ENCODE assay signal across 20 cellular contexts in the genomic region with DNA sequence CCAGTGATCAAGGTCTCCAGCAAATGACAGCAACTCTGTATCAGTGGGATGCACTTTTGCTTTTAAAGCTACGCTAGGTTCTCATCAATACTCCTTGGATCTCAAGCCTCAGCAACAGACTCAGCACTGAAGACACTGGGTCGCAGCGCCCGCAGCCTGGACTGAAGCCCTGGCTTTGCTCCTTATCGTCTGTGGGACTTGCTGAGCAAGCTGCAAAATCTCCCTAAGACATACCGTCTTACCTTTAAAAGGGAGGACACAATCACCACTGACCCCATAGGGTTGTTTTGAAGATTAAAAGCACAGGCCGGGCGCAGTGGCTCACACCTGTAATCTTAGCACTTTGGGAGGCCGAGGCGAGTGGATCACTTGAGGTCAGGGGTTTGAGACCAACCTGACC. TPM values are rescaled to one million over a fixed set of nuclear protein-coding genes. Genes with fewer than 3 reads are reported as not detected.
DNase-seq lines count a peak whose midpoint lies in the region; ATAC-seq and TF ChIP-seq lines count a peak whose summit lies in the region.
"Had no signal": no experiment of that assay in that cellular context is flagged by ENCODE, and none has a peak within 500 bp of the region (broad histone marks: within the 10 kb centered on the region; RNA-seq: fewer than 3 reads in every experiment).

No MANE protein-coding gene starts in this region.

- H3K4me1 Mint-ChIP-seq in natural killer cell, result peaks cover 20 to 27% of the 10 kb centered on the region in 2 donors

- intact Hi-C loops in Right ventricle myocardium inferior (cut with DNase I), result no loop called here
- intact Hi-C loops in natural killer cell (cut with micrococcal nuclease), result no loop called here

- no peaks in the 10 kb centered on the region for H3K9me3 ChIP-seq in right atrium auricular region
- H3K9me3 ChIP-seq in upper lobe of left lung, result no peaks in the 10 kb centered on the region
- H3K9me3 ChIP-seq: thyroid gland had no signal

- no peak overlapping the region for H2BK15ac ChIP-seq in mesendoderm (replicated peaks; ENCODE audit: low read depth)

- H3K4me2 ChIP-seq in mesendoderm (ENCODE audit: low read length), result no peak overlapping the region
- H3K4me2 ChIP-seq: KMS-11 had no signal

- no peak for TF ChIP-seq CTCF in right atrium auricular region (IDR thresholded peaks at IDR 0.05)
- no peak for TF ChIP-seq CTCF in upper lobe of left lung (IDR thresholded peaks at IDR 0.05)
- no peak for TF ChIP-seq CTCF in natural killer cell (IDR thresholded peaks at IDR 0.05)
- no peak for TF ChIP-seq CTCF in RWPE1 (conservative IDR thresholded peaks at IDR 0.05; ENCODE audit: low read depth)

- CTCF ChIA-PET in RWPE1 (lab: Yijun Ruan, JAX), result no interaction called here

- peak overlapping the region; percentile 65 for H3K4ac ChIP-seq in mesendoderm (ENCODE audit: low read depth, low read length)

- peaks cover 2% of the 10 kb centered on the region for H3K79me1 ChIP-seq in mesendoderm (ENCODE audit: low read length)

- no peak for TF ChIP-seq POLR2A in upper lobe of left lung (IDR thresholded peaks at IDR 0.05)

- H3K27ac ChIP-seq in right atrium auricular region (peak overlapping the region in 1 of 2 donors; percentile 38), mesendoderm (ENCODE audit: low read depth, low read length) (no peak overlapping the region), upper lobe of left lung (peak overlapping the region; percentile 68 to 96 (median 88)), RWPE1 (no peak overlapping the region)
- H3K27ac ChIP-seq: HL-60, KMS-11 had no signal

- H4K8ac ChIP-seq in mesendoderm (ENCODE audit: low read depth, low read length), result no peak overlapping the region

- H3K36me3 ChIP-seq in right atrium auricular region, result no peaks in the 10 kb centered on the region
- H3K36me3 ChIP-seq in mesendoderm (ENCODE audit: control insufficient read depth, insufficient read depth, low read length), result no peaks in the 10 kb centered on the region
- peaks cover 0 to 4% (median 0%) of the 10 kb centered on the region in 4 donors for H3K36me3 ChIP-seq in upper lobe of left lung
- H3K36me3 ChIP-seq: thyroid gland had no signal

- no peak overlapping the region for H2BK120ac ChIP-seq in mesendoderm (ENCODE audit: low read depth, low read length)

- no peak for TF ChIP-seq EP300 in upper lobe of left lung (IDR thresholded peaks at IDR 0.05)

- peak; percentile 56 for DNase-seq in Right ventricle myocardium inferior (ENCODE audit: missing footprints)
- DNase-seq in right atrium auricular region (ENCODE audit: low spot score), result no peak
- DNase-seq in cerebellar cortex (ENCODE audit: low spot score), result peak; percentile 65
- DNase-seq in mesendoderm, result no peak
- DNase-seq in upper lobe of left lung, result peak in 1 of 2 donors; percentile 56
- no peak for DNase-seq in natural killer cell
- DNase-seq in NCI-H748 treated with DMSO at 0.1 percent for 48 hours (lab: John Stamatoyannopoulos, UW), result no peak
- DNase-seq in RWPE1 (ENCODE audit: low spot score), result no peak
- DNase-seq: 8988T; central memory CD4-positive, alpha-beta T cell; effector memory CD8-positive, alpha-beta T cell; NCI-H82; RPMI8226; small intestine; thyroid gland; WERI-Rb-1 had no signal

- H3K9ac ChIP-seq in mesendoderm (ENCODE audit: low read length), result no peak overlapping the region
- H3K9ac ChIP-seq: KMS-11 had no signal

- H3K4me1 ChIP-seq in right atrium auricular region (peaks cover 0 to 48% of the 10 kb centered on the region in 2 donors), mesendoderm (ENCODE audit: control insufficient read depth, low read depth, low read length) (peaks cover 18% of the 10 kb centered on the region), upper lobe of left lung (peaks cover 66 to 84% (median 76%) of the 10 kb centered on the region in 4 donors)

- H3K4me3 Mint-ChIP-seq in natural killer cell, result no peak overlapping the region

- no peaks in the 10 kb centered on the region for H3K27me3 Mint-ChIP-seq in natural killer cell (ENCODE audit: low read depth in 2 of 2)
- H3K27me3 Mint-ChIP-seq: effector memory CD8-positive, alpha-beta T cell had no signal

- no peaks in the 10 kb centered on the region for H3K36me3 Mint-ChIP-seq in natural killer cell

- no peak overlapping the region for H3K56ac ChIP-seq in mesendoderm (ENCODE audit: low read length)

- H3K4me3 ChIP-seq in right atrium auricular region (no peak overlapping the region), mesendoderm (ENCODE audit: low read length) (no peak overlapping the region), upper lobe of left lung (no peak overlapping the region)
- H3K4me3 ChIP-seq: thyroid gland had no signal

- WGBS in mesendoderm (ENCODE audit: extremely low coverage, insufficient coverage, low lambda C conversion rate), result no CpG with 5 or more reads among the region's 10 CpGs
- WGBS in upper lobe of left lung, 2 donors, result 72 to 74% methylated on average over 8 to 10 of the region's 10 CpGs

- H3K9me3 Mint-ChIP-seq in natural killer cell, result no peaks in the 10 kb centered on the region
- H3K9me3 Mint-ChIP-seq: effector memory CD8-positive, alpha-beta T cell had no signal

- no peak overlapping the region for H2AK5ac ChIP-seq in mesendoderm (ENCODE audit: low read length)

- no peak overlapping the region for H3K18ac ChIP-seq in mesendoderm (ENCODE audit: low read length)

- no peaks in the 10 kb centered on the region for H3K27me3 ChIP-seq in right atrium auricular region
- H3K27me3 ChIP-seq in mesendoderm (ENCODE audit: insufficient read depth, low read length, poor library complexity), result no peaks in the 10 kb centered on the region
- no peaks in the 10 kb centered on the region for H3K27me3 ChIP-seq in upper lobe of left lung
- H3K27me3 ChIP-seq: thyroid gland had no signal

- H2BK5ac ChIP-seq in mesendoderm (ENCODE audit: low read length), result no peak overlapping the region

- H4K5ac ChIP-seq in mesendoderm (ENCODE audit: low read length), result no peak overlapping the region

- no peak for ATAC-seq in Right ventricle myocardium inferior
- no peak for ATAC-seq in upper lobe of left lung (ENCODE audit: low FRiP score in 2 of 2)
- no peak for ATAC-seq in natural killer cell

- peaks cover 7% of the 10 kb centered on the region for H3K79me2 ChIP-seq in mesendoderm (ENCODE audit: control insufficient read depth, insufficient read depth, low read length)

- no peak overlapping the region for H3K23ac ChIP-seq in mesendoderm (ENCODE audit: low read length)

- POLR2A ChIA-PET in RWPE1 (lab: Yijun Ruan, JAX; ENCODE audit: low non-redundant PET), result no interaction called here

- H3K27ac Mint-ChIP-seq in natural killer cell, result no peak overlapping the region

RNA-seq across cellular contexts. Expression of a gene that starts 8.1 kb away (rescaled TPM):
- 101 TPM for total RNA-seq in Right ventricle myocardium inferior
- total RNA-seq in right atrium auricular region, result 10 to 100 TPM; 71.3 to 73.5 TPM
- 79.8 TPM for polyA plus RNA-seq in mesendoderm (2013, experiment 1 of 2)
- 88.2 TPM for polyA plus RNA-seq in mesendoderm (2013, experiment 2 of 2)
- 100 to 1,000 TPM; 291 to 729 (median 637) TPM for total RNA-seq in upper lobe of left lung
- 10 to 100 TPM; 10.4 to 14.6 (median 13.0) TPM for total RNA-seq in natural killer cell

RNA-seq across cellular contexts. Expression of a gene that starts 32.0 kb away (rescaled TPM):
- total RNA-seq in Right ventricle myocardium inferior, result not detected
- total RNA-seq in right atrium auricular region, result not detected
- not detected for polyA plus RNA-seq in mesendoderm (2013, experiment 1 of 2)
- under 0.01 TPM for polyA plus RNA-seq in mesendoderm (2013, experiment 2 of 2)
- 1 to 10 TPM in 2 of 6 donors, under 1 TPM in 4; under 0.01 to 1.6 (median 0.22) TPM for total RNA-seq in upper lobe of left lung
- total RNA-seq in natural killer cell, result not detected
- total RNA-seq: H4, osteocyte, thyroid gland had no signal
- polyA plus RNA-seq: small intestine had no signal

Comparison
In these comparisons a context has a peak if more than half of its experiments do, and no peak if none do; other contexts are left out.
1. DNase-seq: peak in Right ventricle myocardium inferior (single experiment) and cerebellar cortex (single experiment); none in right atrium auricular region (single experiment), mesendoderm (single experiment), natural killer cell (single experiment), NCI-H748 treated with DMSO at 0.1 percent for 48 hours (single experiment) and RWPE1 (single experiment).
2. H3K27ac ChIP-seq: peak in upper lobe of left lung (4 of 4); none in mesendoderm (single experiment) and RWPE1 (single experiment).